Comparison of ENCODE assay signal across 1 cellular context in the genomic region with DNA sequence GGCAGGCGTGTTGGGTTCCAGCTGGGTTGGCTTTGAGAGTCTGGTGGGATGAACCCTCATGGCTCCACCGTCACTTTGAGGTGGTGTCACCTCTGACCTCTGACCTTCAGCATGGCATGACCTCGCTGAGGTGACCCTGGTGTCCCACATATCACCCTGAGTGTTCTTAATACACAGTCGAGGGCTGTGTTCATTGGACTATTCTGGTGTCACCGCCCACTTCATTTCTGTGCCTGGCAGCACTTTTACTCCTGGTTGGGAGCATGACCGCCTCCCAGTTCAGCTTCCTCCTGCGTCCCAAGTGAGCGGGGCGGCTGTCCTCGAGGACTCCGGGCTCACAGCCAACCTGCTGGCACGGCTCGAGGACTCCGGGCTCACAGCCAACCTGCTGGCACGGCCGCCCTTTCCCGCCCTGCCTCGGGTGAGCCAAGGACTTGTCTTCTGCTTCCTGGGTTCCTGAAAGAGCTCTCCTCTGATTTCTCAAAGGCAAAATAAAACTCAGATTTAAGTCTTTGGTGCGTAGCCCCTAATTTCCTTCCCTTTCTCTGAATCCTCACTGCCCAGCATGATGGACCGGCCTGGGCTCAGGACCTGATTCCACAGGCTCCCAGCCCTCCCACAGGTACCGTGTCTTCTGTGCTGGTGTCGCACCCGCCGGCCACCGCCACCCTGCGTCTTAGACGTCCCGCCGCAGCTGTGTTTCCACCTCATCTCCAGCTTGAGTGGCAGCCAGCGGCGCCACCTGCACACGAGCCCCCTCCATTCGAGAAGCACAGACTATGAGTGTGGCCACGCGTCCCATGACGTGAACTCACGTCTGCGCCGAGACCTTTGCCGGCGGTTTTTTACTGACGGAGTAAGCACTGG.
TF ChIP-seq lines count a peak whose summit lies in the region.

No MANE protein-coding gene starts in this region.

TF ChIP-seq in H1, 55 proteins besides CTCF, POLR2A, EP300 and RAD21 (continued from another document):
- TF ChIP-seq, protein P1, sequence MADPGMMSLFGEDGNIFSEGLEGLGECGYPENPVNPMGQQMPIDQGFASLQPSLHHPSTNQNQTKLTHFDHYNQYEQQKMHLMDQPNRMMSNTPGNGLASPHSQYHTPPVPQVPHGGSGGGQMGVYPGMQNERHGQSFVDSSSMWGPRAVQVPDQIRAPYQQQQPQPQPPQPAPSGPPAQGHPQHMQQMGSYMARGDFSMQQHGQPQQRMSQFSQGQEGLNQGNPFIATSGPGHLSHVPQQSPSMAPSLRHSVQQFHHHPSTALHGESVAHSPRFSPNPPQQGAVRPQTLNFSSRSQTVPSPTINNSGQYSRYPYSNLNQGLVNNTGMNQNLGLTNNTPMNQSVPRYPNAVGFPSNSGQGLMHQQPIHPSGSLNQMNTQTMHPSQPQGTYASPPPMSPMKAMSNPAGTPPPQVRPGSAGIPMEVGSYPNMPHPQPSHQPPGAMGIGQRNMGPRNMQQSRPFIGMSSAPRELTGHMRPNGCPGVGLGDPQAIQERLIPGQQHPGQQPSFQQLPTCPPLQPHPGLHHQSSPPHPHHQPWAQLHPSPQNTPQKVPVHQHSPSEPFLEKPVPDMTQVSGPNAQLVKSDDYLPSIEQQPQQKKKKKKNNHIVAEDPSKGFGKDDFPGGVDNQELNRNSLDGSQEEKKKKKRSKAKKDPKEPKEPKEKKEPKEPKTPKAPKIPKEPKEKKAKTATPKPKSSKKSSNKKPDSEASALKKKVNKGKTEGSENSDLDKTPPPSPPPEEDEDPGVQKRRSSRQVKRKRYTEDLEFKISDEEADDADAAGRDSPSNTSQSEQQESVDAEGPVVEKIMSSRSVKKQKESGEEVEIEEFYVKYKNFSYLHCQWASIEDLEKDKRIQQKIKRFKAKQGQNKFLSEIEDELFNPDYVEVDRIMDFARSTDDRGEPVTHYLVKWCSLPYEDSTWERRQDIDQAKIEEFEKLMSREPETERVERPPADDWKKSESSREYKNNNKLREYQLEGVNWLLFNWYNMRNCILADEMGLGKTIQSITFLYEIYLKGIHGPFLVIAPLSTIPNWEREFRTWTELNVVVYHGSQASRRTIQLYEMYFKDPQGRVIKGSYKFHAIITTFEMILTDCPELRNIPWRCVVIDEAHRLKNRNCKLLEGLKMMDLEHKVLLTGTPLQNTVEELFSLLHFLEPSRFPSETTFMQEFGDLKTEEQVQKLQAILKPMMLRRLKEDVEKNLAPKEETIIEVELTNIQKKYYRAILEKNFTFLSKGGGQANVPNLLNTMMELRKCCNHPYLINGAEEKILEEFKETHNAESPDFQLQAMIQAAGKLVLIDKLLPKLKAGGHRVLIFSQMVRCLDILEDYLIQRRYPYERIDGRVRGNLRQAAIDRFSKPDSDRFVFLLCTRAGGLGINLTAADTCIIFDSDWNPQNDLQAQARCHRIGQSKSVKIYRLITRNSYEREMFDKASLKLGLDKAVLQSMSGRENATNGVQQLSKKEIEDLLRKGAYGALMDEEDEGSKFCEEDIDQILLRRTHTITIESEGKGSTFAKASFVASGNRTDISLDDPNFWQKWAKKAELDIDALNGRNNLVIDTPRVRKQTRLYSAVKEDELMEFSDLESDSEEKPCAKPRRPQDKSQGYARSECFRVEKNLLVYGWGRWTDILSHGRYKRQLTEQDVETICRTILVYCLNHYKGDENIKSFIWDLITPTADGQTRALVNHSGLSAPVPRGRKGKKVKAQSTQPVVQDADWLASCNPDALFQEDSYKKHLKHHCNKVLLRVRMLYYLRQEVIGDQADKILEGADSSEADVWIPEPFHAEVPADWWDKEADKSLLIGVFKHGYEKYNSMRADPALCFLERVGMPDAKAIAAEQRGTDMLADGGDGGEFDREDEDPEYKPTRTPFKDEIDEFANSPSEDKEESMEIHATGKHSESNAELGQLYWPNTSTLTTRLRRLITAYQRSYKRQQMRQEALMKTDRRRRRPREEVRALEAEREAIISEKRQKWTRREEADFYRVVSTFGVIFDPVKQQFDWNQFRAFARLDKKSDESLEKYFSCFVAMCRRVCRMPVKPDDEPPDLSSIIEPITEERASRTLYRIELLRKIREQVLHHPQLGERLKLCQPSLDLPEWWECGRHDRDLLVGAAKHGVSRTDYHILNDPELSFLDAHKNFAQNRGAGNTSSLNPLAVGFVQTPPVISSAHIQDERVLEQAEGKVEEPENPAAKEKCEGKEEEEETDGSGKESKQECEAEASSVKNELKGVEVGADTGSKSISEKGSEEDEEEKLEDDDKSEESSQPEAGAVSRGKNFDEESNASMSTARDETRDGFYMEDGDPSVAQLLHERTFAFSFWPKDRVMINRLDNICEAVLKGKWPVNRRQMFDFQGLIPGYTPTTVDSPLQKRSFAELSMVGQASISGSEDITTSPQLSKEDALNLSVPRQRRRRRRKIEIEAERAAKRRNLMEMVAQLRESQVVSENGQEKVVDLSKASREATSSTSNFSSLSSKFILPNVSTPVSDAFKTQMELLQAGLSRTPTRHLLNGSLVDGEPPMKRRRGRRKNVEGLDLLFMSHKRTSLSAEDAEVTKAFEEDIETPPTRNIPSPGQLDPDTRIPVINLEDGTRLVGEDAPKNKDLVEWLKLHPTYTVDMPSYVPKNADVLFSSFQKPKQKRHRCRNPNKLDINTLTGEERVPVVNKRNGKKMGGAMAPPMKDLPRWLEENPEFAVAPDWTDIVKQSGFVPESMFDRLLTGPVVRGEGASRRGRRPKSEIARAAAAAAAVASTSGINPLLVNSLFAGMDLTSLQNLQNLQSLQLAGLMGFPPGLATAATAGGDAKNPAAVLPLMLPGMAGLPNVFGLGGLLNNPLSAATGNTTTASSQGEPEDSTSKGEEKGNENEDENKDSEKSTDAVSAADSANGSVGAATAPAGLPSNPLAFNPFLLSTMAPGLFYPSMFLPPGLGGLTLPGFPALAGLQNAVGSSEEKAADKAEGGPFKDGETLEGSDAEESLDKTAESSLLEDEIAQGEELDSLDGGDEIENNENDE (IDR thresholded peaks at IDR 0.05; ENCODE audit: insufficient replicate concordance, low read length), result no peak
